ENCODE assay signal across 1 cellular context in genomic region chr6:35776364-35777215, GRCh38.
TF ChIP-seq lines count a peak whose summit lies in the region.

Gene CLPSL2, plus strand, starts transcription at chr6:35776598. Its CDS starts 21 bp downstream, at chr6:35776619.

TF ChIP-seq in HepG2, 621 proteins besides CTCF, POLR2A, EP300 and RAD21 (continued from another document and continues in another):
- TF ChIP-seq ZNF44 (CRISPR knock-in tag; IDR thresholded peaks at IDR 0.05): no peak
- TF ChIP-seq TFDP2 (CRISPR knock-in tag; IDR thresholded peaks at IDR 0.05): 0 out of 2 replicates have a peak, but pooled peaks have one; percentile 36
- TF ChIP-seq HIC2 (CRISPR knock-in tag; IDR thresholded peaks at IDR 0.05; ENCODE audit: low read depth): no peak
- TF ChIP-seq NR2F2 (IDR thresholded peaks at IDR 0.05; ENCODE audit: borderline replicate concordance, low read depth): no peak
- no peak for TF ChIP-seq ZNF121 (CRISPR knock-in tag; IDR thresholded peaks at IDR 0.05)
- no peak for TF ChIP-seq ETV6 (CRISPR knock-in tag; conservative IDR thresholded peaks at IDR 0.05)
- TF ChIP-seq KDM5B (CRISPR knock-in tag; IDR thresholded peaks at IDR 0.05; ENCODE audit: borderline replicate concordance): peak; percentile 33; the same call in 1 of the 2 replicates
- peak; percentile 32; the same call in 1 of the 2 replicates for TF ChIP-seq ARID4A (CRISPR knock-in tag; IDR thresholded peaks at IDR 0.05; ENCODE audit: borderline replicate concordance)
- TF ChIP-seq ZNF337 (CRISPR knock-in tag; IDR thresholded peaks at IDR 0.05; ENCODE audit: borderline replicate concordance, low read depth): no peak
- TF ChIP-seq IRF9 (CRISPR knock-in tag; IDR thresholded peaks at IDR 0.05; ENCODE audit: borderline replicate concordance): no peak
- no peak for TF ChIP-seq ZKSCAN8 (CRISPR knock-in tag; IDR thresholded peaks at IDR 0.05; ENCODE audit: borderline replicate concordance)
- TF ChIP-seq ZNF605 (CRISPR knock-in tag; IDR thresholded peaks at IDR 0.05): no peak; the same call in 1 of the 2 replicates
- TF ChIP-seq NFIC (IDR thresholded peaks at IDR 0.05; ENCODE audit: low read length): no peak
- TF ChIP-seq GRHL1 (CRISPR knock-in tag; conservative IDR thresholded peaks at IDR 0.05): no peak
- no peak for TF ChIP-seq NFYC (CRISPR knock-in tag; IDR thresholded peaks at IDR 0.05)
- TF ChIP-seq ZNF710 (CRISPR knock-in tag; IDR thresholded peaks at IDR 0.05; ENCODE audit: borderline replicate concordance): no peak
- TF ChIP-seq NR2C2 (CRISPR knock-in tag; IDR thresholded peaks at IDR 0.05; ENCODE audit: borderline replicate concordance): no peak
- peak; percentile 56 for TF ChIP-seq AGO1 (IDR thresholded peaks at IDR 0.05; ENCODE audit: low read depth, low read length, poor library complexity, severe bottlenecking)
- TF ChIP-seq NFYB (CRISPR knock-in tag; IDR thresholded peaks at IDR 0.05): no peak
- no peak for TF ChIP-seq DMAP1 (CRISPR knock-in tag; IDR thresholded peaks at IDR 0.05)
- no peak for TF ChIP-seq SRSF1 (optimal IDR thresholded peaks at IDR 0.05; ENCODE audit: low read depth, low read length)
- TF ChIP-seq SIX1 (CRISPR knock-in tag; IDR thresholded peaks at IDR 0.05; ENCODE audit: borderline replicate concordance): no peak
- TF ChIP-seq CHD2 (IDR thresholded peaks at IDR 0.05; ENCODE audit: low read depth, low read length): no peak
- TF ChIP-seq RORA (CRISPR knock-in tag; IDR thresholded peaks at IDR 0.05): no peak
- no peak for TF ChIP-seq RFX3 (CRISPR knock-in tag; IDR thresholded peaks at IDR 0.05)
- no peak for TF ChIP-seq ZNF263 (CRISPR knock-in tag; IDR thresholded peaks at IDR 0.05)
- TF ChIP-seq ELK4 (CRISPR knock-in tag; IDR thresholded peaks at IDR 0.05; ENCODE audit: borderline replicate concordance): no peak
- no peak for TF ChIP-seq TRIM22 (IDR thresholded peaks at IDR 0.05)
- TF ChIP-seq GZF1 (CRISPR knock-in tag; IDR thresholded peaks at IDR 0.05): no peak
- TF ChIP-seq ZNF407 (CRISPR knock-in tag; IDR thresholded peaks at IDR 0.05; ENCODE audit: not compliant biosample characterization): no peak
- no peak for TF ChIP-seq ZNF83 (CRISPR knock-in tag; IDR thresholded peaks at IDR 0.05; ENCODE audit: borderline replicate concordance)
- 0 out of 2 replicates have a peak, but pooled peaks have one; percentile 45 for TF ChIP-seq ARNT2 (CRISPR knock-in tag; IDR thresholded peaks at IDR 0.05; ENCODE audit: low read depth)
- no peak for TF ChIP-seq ARNT (IDR thresholded peaks at IDR 0.05)
- no peak for TF ChIP-seq DNMT3B (CRISPR knock-in tag; conservative IDR thresholded peaks at IDR 0.05)
- TF ChIP-seq FOXA3 (CRISPR knock-in tag; IDR thresholded peaks at IDR 0.05): no peak
- no peak for TF ChIP-seq KAT8 (CRISPR knock-in tag; IDR thresholded peaks at IDR 0.05)
